In genomic region chr19:41398603-41399002, GRCh38 we compare ENCODE assay signal across 9 cellular contexts. TPM values are rescaled to one million over a fixed set of nuclear protein-coding genes. Genes with fewer than 3 reads are reported as not detected.
A peak's percentile ranks its signal among the peaks of the same experiment; 100 is the strongest.
DNase-seq lines count a peak whose midpoint lies in the region; ATAC-seq and TF ChIP-seq lines count a peak whose summit lies in the region.
"Had no signal": no experiment of that assay in that cellular context is flagged by ENCODE, and none has a peak within 500 bp of the region (broad histone marks: within the 10 kb centered on the region; RNA-seq: fewer than 3 reads in every experiment).

No MANE protein-coding gene starts in this region.

- peaks cover 35% of the 10 kb centered on the region for H3K4me1 Mint-ChIP-seq in chondrocyte (ENCODE audit: low read depth)
- H3K4me1 Mint-ChIP-seq in naive thymus-derived CD4-positive, alpha-beta T cell: peaks cover 35 to 67% (median 58%) of the 10 kb centered on the region in 7 donors

- no peaks in the 10 kb centered on the region for H3K9me3 Mint-ChIP-seq in chondrocyte (ENCODE audit: low read depth)
- no peaks in the 10 kb centered on the region for H3K9me3 Mint-ChIP-seq in naive thymus-derived CD4-positive, alpha-beta T cell

- no peak for ATAC-seq in naive thymus-derived CD4-positive, alpha-beta T cell
- no peak for ATAC-seq in HG03280 (IDR thresholded peaks at IDR 0.05; ENCODE audit: unreplicated experiment)

- H3K36me3 ChIP-seq in HUES64 (ENCODE audit: insufficient read depth, low read length): 0 out of 2 replicates have a peak, but pooled peaks cover 2% of the 10 kb centered on the region
- peaks cover 0 to 14% (median 0%) of the 10 kb centered on the region in 3 experiments for H3K36me3 ChIP-seq in naive thymus-derived CD4-positive, alpha-beta T cell (ENCODE audit: control insufficient read depth in 2 of 3, insufficient read depth in 3 of 3, low read length in 3 of 3)

- 85% methylated on average over 3 of the region's 3 CpGs for WGBS in HUES64

- H3K27me3 Mint-ChIP-seq in chondrocyte (ENCODE audit: low read depth): no peaks in the 10 kb centered on the region
- no peaks in the 10 kb centered on the region for H3K27me3 Mint-ChIP-seq in naive thymus-derived CD4-positive, alpha-beta T cell

- intact Hi-C loops in naive thymus-derived CD4-positive, alpha-beta T cell (cut with micrococcal nuclease): loop anchor here (5.0 to 10.0 kb wide), 3 partner anchors 681 to 1024 kb away; partner anchors contain the start of genes COQ8B (in 1 of the 2), ITPKC (in 1 of the 2) and SERTAD3 (in 1 of the 2)

- H3K36me3 Mint-ChIP-seq in chondrocyte (ENCODE audit: low read depth): no peaks in the 10 kb centered on the region
- H3K36me3 Mint-ChIP-seq in naive thymus-derived CD4-positive, alpha-beta T cell: peaks cover 0 to 10% (median 6%) of the 10 kb centered on the region in 5 donors

- TF ChIP-seq CTCF in AG10803 (conservative IDR thresholded peaks at IDR 0.05; ENCODE audit: low read length): no peak
- TF ChIP-seq CTCF in chondrocyte (IDR thresholded peaks at IDR 0.05): no peak

- CTCF ChIA-PET in naive thymus-derived CD4-positive, alpha-beta T cell (lab: Charles Lee): no interaction called here

- H3K4me3 Mint-ChIP-seq in chondrocyte (ENCODE audit: unreplicated experiment): peak overlapping the region; percentile 98
- peak overlapping the region; percentile 95 to 99 (median 98) for H3K4me3 Mint-ChIP-seq in naive thymus-derived CD4-positive, alpha-beta T cell

- H3K9ac ChIP-seq in HUES64 (ENCODE audit: low read depth, low read length): peak overlapping the region; percentile 91

- H3K27me3 ChIP-seq in HUES64 (ENCODE audit: insufficient read depth, low read length): no peaks in the 10 kb centered on the region
- H3K27me3 ChIP-seq in naive thymus-derived CD4-positive, alpha-beta T cell (ENCODE audit: control insufficient read depth in 2 of 2, insufficient read depth in 2 of 2, low read length in 2 of 2): no peaks in the 10 kb centered on the region

- H3K27ac ChIP-seq in HUES64 (ENCODE audit: low read depth, low read length): no peak overlapping the region; the same call in 1 of the 2 replicates
- peak overlapping the region; percentile 89 for H3K27ac ChIP-seq in naive thymus-derived CD4-positive, alpha-beta T cell (ENCODE audit: low read depth, low read length)

- H3K4me3 ChIP-seq in AG10803 (ENCODE audit: low read length): peak overlapping the region; percentile 89
- peak overlapping the region; percentile 93 for H3K4me3 ChIP-seq in HUES64 (ENCODE audit: low read length)
- H3K4me3 ChIP-seq in naive thymus-derived CD4-positive, alpha-beta T cell (ENCODE audit: low read length): peak overlapping the region; percentile 96

- peaks cover 9% of the 10 kb centered on the region for H3K4me1 ChIP-seq in HUES64 (ENCODE audit: insufficient read depth, low read length)
- peaks cover 19 to 23% of the 10 kb centered on the region in 2 donors for H3K4me1 ChIP-seq in naive thymus-derived CD4-positive, alpha-beta T cell (ENCODE audit: control insufficient read depth in 2 of 2, insufficient read depth in 2 of 2, low read length in 2 of 2)

- POLR2A ChIA-PET in naive thymus-derived CD4-positive, alpha-beta T cell (lab: Charles Lee): interaction anchor here (0.6 to 4.3 kb wide), 5 partner anchors 14 to 46 kb away, joined by 3 to 20 read pairs (median 4); partner anchors contain the start of gene B9D2

- no peak overlapping the region for H3K27ac Mint-ChIP-seq in chondrocyte (ENCODE audit: unreplicated experiment)
- peak overlapping the region; percentile 99 to 100 (median 100) for H3K27ac Mint-ChIP-seq in naive thymus-derived CD4-positive, alpha-beta T cell

- DNase-seq in AG10803 (ENCODE audit: low read depth): no peak
- no peak for DNase-seq in chondrocyte (ENCODE audit: low spot score)
- DNase-seq in naive thymus-derived CD4-positive, alpha-beta T cell: no peak
- DNase-seq in NCI-H2029 (lab: John Stamatoyannopoulos, UW): no peak
- DNase-seq in NCI-H1092 (lab: John Stamatoyannopoulos, UW): no peak
- DNase-seq in cerebellar nuclear complex (lab: John Stamatoyannopoulos, UW): no peak
- DNase-seq: NCI-H774 had no signal

- H3K9me3 ChIP-seq in HUES64 (ENCODE audit: insufficient read depth, low read depth, low read length): no peaks in the 10 kb centered on the region
- H3K9me3 ChIP-seq in naive thymus-derived CD4-positive, alpha-beta T cell (ENCODE audit: control insufficient read depth in 2 of 3, low read length in 3 of 3): no peaks in the 10 kb centered on the region

RNA-seq across cellular contexts. Expression of gene BCKDHA, which starts 1.0 kb away (rescaled TPM):
- 21.0 TPM for polyA plus RNA-seq in HUES64 (2013, experiment 1 of 2)
- polyA plus RNA-seq in HUES64 (2013, experiment 2 of 2): 30.7 TPM
- total RNA-seq in chondrocyte: 11.6 to 14.6 TPM (median 14.0 TPM) in 3 replicates
- total RNA-seq in naive thymus-derived CD4-positive, alpha-beta T cell: 10 to 100 TPM; 19.4 to 25.0 (median 20.5) TPM
- 10 to 100 TPM; 45.1 to 55.9 TPM for polyA plus RNA-seq in naive thymus-derived CD4-positive, alpha-beta T cell

RNA-seq across cellular contexts. Expression of gene EXOSC5, which starts 1.4 kb away (rescaled TPM):
- polyA plus RNA-seq in HUES64 (2013, experiment 1 of 2): 40.3 TPM
- 33.1 TPM for polyA plus RNA-seq in HUES64 (2013, experiment 2 of 2)
- 5.5 to 7.6 TPM (median 6.2 TPM) in 3 replicates for total RNA-seq in chondrocyte
- 10 to 100 TPM; 15.0 to 37.5 (median 20.6) TPM for total RNA-seq in naive thymus-derived CD4-positive, alpha-beta T cell
- 10 to 100 TPM; 76.0 to 84.8 TPM for polyA plus RNA-seq in naive thymus-derived CD4-positive, alpha-beta T cell

RNA-seq across cellular contexts. Expression of gene TMEM91, which starts 22.3 kb away (rescaled TPM):
- polyA plus RNA-seq in HUES64 (2013, experiment 1 of 2): 2.2 TPM
- 3.9 TPM for polyA plus RNA-seq in HUES64 (2013, experiment 2 of 2)
- total RNA-seq in chondrocyte: 4.8 to 6.8 TPM (median 5.4 TPM) in 3 replicates
- total RNA-seq in naive thymus-derived CD4-positive, alpha-beta T cell: 10 to 100 TPM in 4 of 5 experiments, 1 to 10 TPM in 1; 8.2 to 18.1 (median 16.0) TPM
- 1 to 10 TPM; 5.2 to 8.6 TPM for polyA plus RNA-seq in naive thymus-derived CD4-positive, alpha-beta T cell

RNA-seq across cellular contexts. Expression of gene B3GNT8, which starts 28.6 kb away (rescaled TPM):
- 1.0 TPM for polyA plus RNA-seq in HUES64 (2013, experiment 1 of 2)
- polyA plus RNA-seq in HUES64 (2013, experiment 2 of 2): 1.3 TPM
- 0.23 to 0.70 TPM in 2 of 3 replicates, not detected in the other for total RNA-seq in chondrocyte
- 1 to 10 TPM in 3 of 5 experiments, under 1 TPM in 2; 0.32 to 5.3 (median 1.1) TPM for total RNA-seq in naive thymus-derived CD4-positive, alpha-beta T cell
- under 1 TPM; 0.19 to 0.37 TPM for polyA plus RNA-seq in naive thymus-derived CD4-positive, alpha-beta T cell

RNA-seq across cellular contexts. Expression of gene B9D2, which starts 34.7 kb away (rescaled TPM):
- 5.2 TPM for polyA plus RNA-seq in HUES64 (2013, experiment 1 of 2)
- polyA plus RNA-seq in HUES64 (2013, experiment 2 of 2): 5.6 TPM
- 2.0 to 3.0 TPM (median 2.6 TPM) in 3 replicates for total RNA-seq in chondrocyte
- 10 to 100 TPM; 11.6 to 38.9 (median 12.5) TPM for total RNA-seq in naive thymus-derived CD4-positive, alpha-beta T cell
- 10 to 100 TPM; 18.0 to 20.5 TPM for polyA plus RNA-seq in naive thymus-derived CD4-positive, alpha-beta T cell
